ENCODE assay signal across 23 cellular contexts in the genomic region with DNA sequence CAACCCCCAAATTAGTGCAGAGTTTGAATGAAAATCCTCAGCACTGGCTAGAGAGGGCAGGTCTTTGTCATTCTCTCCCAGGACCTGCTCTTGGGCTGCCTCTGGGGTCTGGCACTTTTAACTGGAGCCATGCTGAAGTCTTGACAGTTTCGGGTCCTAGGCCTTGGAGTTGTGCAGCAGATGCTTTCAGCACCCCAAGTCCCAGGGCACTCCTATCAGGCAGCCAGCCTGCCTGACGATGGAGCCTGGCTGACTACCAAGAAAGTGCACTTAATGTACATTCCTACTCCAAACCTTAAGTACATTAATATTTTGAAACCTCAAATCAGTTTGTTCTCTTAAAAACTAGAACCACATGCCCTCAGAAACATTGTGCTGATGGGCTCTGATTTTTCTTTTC.
"Had no signal": no experiment of that assay in that cellular context is flagged by ENCODE, and none has a peak within 500 bp of the region (broad histone marks: within the 10 kb centered on the region; RNA-seq: fewer than 3 reads in every experiment).

No MANE protein-coding gene starts in this region.

- H3K9me3 ChIP-seq: esophagus squamous epithelium, gastrocnemius medialis, heart right ventricle, lower lobe of right lung had no signal

- H3K27me3 ChIP-seq: esophagus squamous epithelium had no signal

- H3K36me3 ChIP-seq: esophagus squamous epithelium, gastrocnemius medialis, heart right ventricle, lower lobe of right lung had no signal

- DNase-seq: cortex of kidney; effector CD8-positive, alpha-beta T cell; effector memory CD8-positive, alpha-beta T cell; endodermal cell; erythroblast; esophagus squamous epithelium; foreskin fibroblast; foreskin melanocyte; gastrocnemius medialis; glutamatergic neuron; head of caudate nucleus; heart right ventricle; hypothalamus; immature natural killer cell; left cardiac atrium; left ventricle myocardium superior; lower lobe of right lung; mammary epithelial cell; mesendoderm; midbrain had no signal

- H3K4me3 ChIP-seq: esophagus squamous epithelium, gastrocnemius medialis, heart right ventricle, lower lobe of right lung had no signal

- H3K4me1 ChIP-seq: gastrocnemius medialis, heart right ventricle, lower lobe of right lung had no signal

- H3K27ac ChIP-seq: epithelial cell of prostate, esophagus squamous epithelium, gastrocnemius medialis, heart right ventricle, lower lobe of right lung had no signal

- ATAC-seq: effector memory CD8-positive, alpha-beta T cell; esophagus mucosa; gastrocnemius medialis; heart right ventricle; left cardiac atrium; left lobe of liver; left ventricle myocardium superior had no signal
